ENCODE assay signal across 20 cellular contexts in genomic region chr12:78018939-78019338, GRCh38.
DNase-seq lines count a peak whose midpoint lies in the region; ATAC-seq and TF ChIP-seq lines count a peak whose summit lies in the region.
"Had no signal": no experiment of that assay in that cellular context is flagged by ENCODE, and none has a peak within 500 bp of the region (broad histone marks: within the 10 kb centered on the region; RNA-seq: fewer than 3 reads in every experiment).

No MANE protein-coding gene starts in this region.

- no peak for ATAC-seq in HG02884 (IDR thresholded peaks at IDR 0.05; ENCODE audit: unreplicated experiment)
- ATAC-seq: naive thymus-derived CD4-positive, alpha-beta T cell had no signal

- POLR2A ChIA-PET in CD4-positive, alpha-beta memory T cell (lab: Charles Lee; ENCODE audit: partially characterized antibody): no interaction called here

- H3K36me3 Mint-ChIP-seq in mesothelial cell of epicardium: no peaks in the 10 kb centered on the region
- H3K36me3 Mint-ChIP-seq in CD4-positive, alpha-beta memory T cell: no peaks in the 10 kb centered on the region
- H3K36me3 Mint-ChIP-seq: activated naive CD4-positive, alpha-beta T cell treated with anti-CD3 and anti-CD28 coated beads, Interleukin-2, amount 10 ng/mL, durations not matched to agents 7 days and 5 days; naive thymus-derived CD4-positive, alpha-beta T cell had no signal

- intact Hi-C loops in CD4-positive, alpha-beta memory T cell (cut with micrococcal nuclease): no loop called here

- peaks cover 1% of the 10 kb centered on the region for H3K27me3 Mint-ChIP-seq in mesothelial cell of epicardium (ENCODE audit: low read depth)
- H3K27me3 Mint-ChIP-seq in CD4-positive, alpha-beta memory T cell: no peaks in the 10 kb centered on the region
- H3K27me3 Mint-ChIP-seq: activated naive CD4-positive, alpha-beta T cell treated with anti-CD3 and anti-CD28 coated beads, Interleukin-2, amount 10 ng/mL, durations not matched to agents 7 days and 5 days; naive thymus-derived CD4-positive, alpha-beta T cell; stimulated activated naive CD8-positive, alpha-beta T cell treated with anti-CD3 and anti-CD28 coated beads, Interleukin-15, Interleukin-2, amounts not matched to agents 100 ng/mL and 50 ng/mL, for 24 hours had no signal

- peaks cover 11% of the 10 kb centered on the region for H3K4me1 Mint-ChIP-seq in mesothelial cell of epicardium
- no peaks in the 10 kb centered on the region for H3K4me1 Mint-ChIP-seq in CD4-positive, alpha-beta memory T cell
- H3K4me1 Mint-ChIP-seq: activated naive CD4-positive, alpha-beta T cell treated with anti-CD3 and anti-CD28 coated beads, Interleukin-2, amount 10 ng/mL, durations not matched to agents 7 days and 5 days; naive thymus-derived CD4-positive, alpha-beta T cell had no signal

- peak overlapping the region; percentile 10 for H3K27ac Mint-ChIP-seq in mesothelial cell of epicardium
- no peak overlapping the region for H3K27ac Mint-ChIP-seq in CD4-positive, alpha-beta memory T cell
- H3K27ac Mint-ChIP-seq: activated naive CD4-positive, alpha-beta T cell treated with anti-CD3 and anti-CD28 coated beads, Interleukin-2, amount 10 ng/mL, durations not matched to agents 7 days and 5 days; naive thymus-derived CD4-positive, alpha-beta T cell; stimulated activated naive CD8-positive, alpha-beta T cell treated with anti-CD3 and anti-CD28 coated beads, Interleukin-15, Interleukin-2, amounts not matched to agents 100 ng/mL and 50 ng/mL, for 24 hours had no signal

- peak; percentile 91 for DNase-seq in MV-4-11 (lab: John Stamatoyannopoulos, UW)
- DNase-seq in fibroblast of gingiva (ENCODE audit: low read depth): peak; percentile 56
- no peak for DNase-seq in mesothelial cell of epicardium (ENCODE audit: low spot score in 2 of 2, unreplicated experiment in 2 of 2)
- DNase-seq in pons (ENCODE audit: low spot score): no peak
- no peak for DNase-seq in CD4-positive, alpha-beta memory T cell
- DNase-seq in activated effector memory CD4-positive, alpha-beta T cell treated with anti-CD3 and anti-CD28 coated beads, Interleukin-2, amount 50 U/mL, for 16 hours: no peak
- DNase-seq: activated CD4-positive, alpha-beta T cell treated with anti-CD3 and anti-CD28 coated beads for 1 hour; activated naive CD4-positive, alpha-beta T cell treated with anti-CD3 and anti-CD28 coated beads, Interleukin-2, amount 10 ng/mL, durations not matched to agents 7 days and 5 days; activated T-cell treated with anti-CD3 and anti-CD28 coated beads, Interleukin-2, amount 50 U/mL, for 48 hours; DMS 273 treated with DMSO at 0.1 percent for 48 hours; islet precursor cell; naive thymus-derived CD4-positive, alpha-beta T cell; NCI-H1436 treated with DMSO at 0.1 percent for 48 hours; NCI-H524 treated with DMSO at 0.1 percent for 48 hours; stimulated activated CD4-positive, alpha-beta T cell treated with anti-CD3 and anti-CD28 coated beads, Interleukin-4, amount 100 ng/mL, for 24 hours; tibial artery had no signal

- no peaks in the 10 kb centered on the region for H3K9me3 Mint-ChIP-seq in mesothelial cell of epicardium
- peaks cover 0 to 6% (median 1%) of the 10 kb centered on the region in 8 donors for H3K9me3 Mint-ChIP-seq in CD4-positive, alpha-beta memory T cell

- peaks cover 12% of the 10 kb centered on the region for H3K4me1 ChIP-seq in ACC112 (ENCODE audit: control insufficient read depth, insufficient read depth, low read length, unreplicated experiment)
- H3K4me1 ChIP-seq in CD4-positive, alpha-beta memory T cell (ENCODE audit: insufficient read depth, low read length): no peaks in the 10 kb centered on the region
- H3K4me1 ChIP-seq: ascending aorta, tibial artery had no signal

- peaks cover 21% of the 10 kb centered on the region for H3K36me3 ChIP-seq in ACC112 (ENCODE audit: insufficient read depth, low read length)
- no peaks in the 10 kb centered on the region for H3K36me3 ChIP-seq in CD4-positive, alpha-beta memory T cell (ENCODE audit: insufficient read depth, low read length)
- H3K36me3 ChIP-seq: ascending aorta, tibial artery had no signal

- H3K4me3 ChIP-seq in ACC112 (ENCODE audit: low read depth, low read length): no peak overlapping the region
- H3K4me3 ChIP-seq in CD4-positive, alpha-beta memory T cell (ENCODE audit: low read length in 2 of 2): no peak overlapping the region
- H3K4me3 ChIP-seq: ascending aorta, tibial artery had no signal

- H2AFZ ChIP-seq in ACC112 (ENCODE audit: low read length, unreplicated experiment): no peak overlapping the region

- no peak for TF ChIP-seq CTCF in mesothelial cell of epicardium (IDR thresholded peaks at IDR 0.05; ENCODE audit: unreplicated experiment)

- CTCF ChIA-PET in CD4-positive, alpha-beta memory T cell (lab: Charles Lee; ENCODE audit: partially characterized antibody): no interaction called here

- H3K27ac ChIP-seq in ACC112 (ENCODE audit: low read depth, low read length): peak overlapping the region; percentile 49
- H3K27ac ChIP-seq in CD4-positive, alpha-beta memory T cell (ENCODE audit: low read depth, low read length): no peak overlapping the region
- H3K27ac ChIP-seq: ascending aorta, tibial artery had no signal

- H3K27me3 ChIP-seq in ACC112 (ENCODE audit: insufficient read depth, low read length): no peaks in the 10 kb centered on the region
- H3K27me3 ChIP-seq in CD4-positive, alpha-beta memory T cell (ENCODE audit: insufficient read depth, low read length): no peaks in the 10 kb centered on the region
- H3K27me3 ChIP-seq: ascending aorta, tibial artery had no signal

- no peaks in the 10 kb centered on the region for H3K9me3 ChIP-seq in CD4-positive, alpha-beta memory T cell (ENCODE audit: control insufficient read depth in 1 of 2, low read length in 2 of 2)
- H3K9me3 ChIP-seq: ascending aorta, tibial artery had no signal

- no peak overlapping the region for H3K4me3 Mint-ChIP-seq in mesothelial cell of epicardium
- H3K4me3 Mint-ChIP-seq in CD4-positive, alpha-beta memory T cell: no peak overlapping the region
- H3K4me3 Mint-ChIP-seq: activated naive CD4-positive, alpha-beta T cell treated with anti-CD3 and anti-CD28 coated beads, Interleukin-2, amount 10 ng/mL, durations not matched to agents 7 days and 5 days; naive thymus-derived CD4-positive, alpha-beta T cell; stimulated activated naive CD8-positive, alpha-beta T cell treated with anti-CD3 and anti-CD28 coated beads, Interleukin-15, Interleukin-2, amounts not matched to agents 100 ng/mL and 50 ng/mL, for 24 hours had no signal

- H3K79me2 ChIP-seq in ACC112 (ENCODE audit: control insufficient read depth, insufficient read depth, low read length, unreplicated experiment): peaks cover 24% of the 10 kb centered on the region

Comparison
In these comparisons a context has a peak if more than half of its experiments do, and no peak if none do; other contexts are left out.
1. DNase-seq: peak in MV-4-11 (single experiment) and fibroblast of gingiva (single experiment); none in mesothelial cell of epicardium (0 of 2), pons (single experiment), CD4-positive, alpha-beta memory T cell (0 of 5) and activated effector memory CD4-positive, alpha-beta T cell treated with anti-CD3 and anti-CD28 coated beads, Interleukin-2, amount 50 U/mL, for 16 hours (single experiment).